ENCODE assay signal across 9 cellular contexts in the genomic region with DNA sequence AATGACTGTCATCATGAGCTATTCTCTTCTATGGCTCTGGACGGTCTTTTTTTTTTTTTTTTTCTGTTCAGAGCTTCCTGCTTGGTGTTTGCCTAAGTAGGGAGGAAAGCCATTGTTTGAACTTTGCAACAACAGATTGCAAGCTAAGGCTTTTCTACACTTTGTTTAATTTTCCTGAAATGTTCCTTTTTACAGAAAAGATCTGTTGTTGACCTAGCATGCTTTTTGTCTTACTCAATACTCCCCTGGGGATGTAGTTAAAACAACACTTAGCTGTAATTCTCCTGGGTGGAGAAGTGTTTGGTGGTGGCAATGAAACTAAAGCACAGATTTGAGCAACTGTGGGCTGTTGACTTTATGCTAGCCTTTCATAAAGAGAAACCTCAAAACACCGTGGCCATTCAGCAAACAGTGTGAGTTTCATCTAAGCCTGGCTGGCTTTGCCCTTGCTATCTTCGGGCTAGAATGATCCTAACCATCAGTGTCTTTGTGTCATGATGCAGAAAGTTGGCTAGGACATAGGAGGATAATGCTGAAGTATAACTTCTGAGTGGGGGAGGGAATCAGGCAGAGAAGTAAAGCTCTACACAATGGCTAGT.
DNase-seq lines count a peak whose midpoint lies in the region; ATAC-seq and TF ChIP-seq lines count a peak whose summit lies in the region.
"Had no signal": no experiment of that assay in that cellular context is flagged by ENCODE, and none has a peak within 500 bp of the region (broad histone marks: within the 10 kb centered on the region; RNA-seq: fewer than 3 reads in every experiment).

No MANE protein-coding gene starts in this region.

- intact Hi-C loops in left ventricle myocardium inferior (cut with micrococcal nuclease) = no loop called here

- no peak overlapping the region for H3K4me3 Mint-ChIP-seq in activated naive CD4-positive, alpha-beta T cell treated with anti-CD3 and anti-CD28 coated beads, Interleukin-2, amount 10 ng/mL, durations not matched to agents 7 days and 5 days
- peak overlapping the region; percentile 47 for H3K4me3 Mint-ChIP-seq in type B pancreatic cell

- in situ Hi-C loops in SK-MEL-5 (cut with HindIII; ENCODE audit: low pct_unique_long_range_greater_than_20kb, low sequenced_read_pairs) = no loop called here

- CTCF ChIA-PET in activated naive CD4-positive, alpha-beta T cell treated with anti-CD3 and anti-CD28 coated beads, Interleukin-2, amount 10 ng/mL, durations not matched to agents 7 days and 5 days (lab: Charles Lee) = interaction anchor here (0.9 to 1.6 kb wide), 6 partner anchors 8 to 54 kb away, joined by 3 to 5 read pairs (median 3); no protein-coding TSS in a partner anchor

- H3K27ac ChIP-seq in left ventricle myocardium inferior (replicated peaks) = peak overlapping the region; percentile 73
- H3K27ac ChIP-seq: cardiac muscle cell had no signal

- no peaks in the 10 kb centered on the region for H3K36me3 Mint-ChIP-seq in activated naive CD4-positive, alpha-beta T cell treated with anti-CD3 and anti-CD28 coated beads, Interleukin-2, amount 10 ng/mL, durations not matched to agents 7 days and 5 days
- H3K36me3 Mint-ChIP-seq in type B pancreatic cell = no peaks in the 10 kb centered on the region

- H3K27me3 Mint-ChIP-seq in activated naive CD4-positive, alpha-beta T cell treated with anti-CD3 and anti-CD28 coated beads, Interleukin-2, amount 10 ng/mL, durations not matched to agents 7 days and 5 days = no peaks in the 10 kb centered on the region
- no peaks in the 10 kb centered on the region for H3K27me3 Mint-ChIP-seq in type B pancreatic cell

- ATAC-seq in HG02943 (IDR thresholded peaks at IDR 0.05; ENCODE audit: low read depth, unreplicated experiment) = peak; percentile 82

- no peaks in the 10 kb centered on the region for H3K27me3 ChIP-seq in left ventricle myocardium inferior (ENCODE audit: low read depth)
- H3K27me3 ChIP-seq: cardiac muscle cell had no signal

- H3K4me3 ChIP-seq in left ventricle myocardium inferior = peak overlapping the region; percentile 12
- H3K4me3 ChIP-seq: cardiac muscle cell had no signal

- H3K4me1 ChIP-seq in left ventricle myocardium inferior = peaks cover 43% of the 10 kb centered on the region

- no peak for DNase-seq in activated naive CD4-positive, alpha-beta T cell treated with anti-CD3 and anti-CD28 coated beads, Interleukin-2, amount 10 ng/mL, durations not matched to agents 7 days and 5 days
- DNase-seq in activated naive CD4-positive, alpha-beta T cell treated with Interleukin-2 at 50 U/mL for 16 hours = no peak
- DNase-seq in SK-MEL-5 (ENCODE audit: low read depth, low spot score) (peak; percentile 31), left ventricle myocardium inferior (no peak), type B pancreatic cell (ENCODE audit: extremely low spot score, unreplicated experiment) (no peak), middle frontal gyrus (ENCODE audit: extremely low spot score, low spot score) (no peak), occipital lobe (lab: John Stamatoyannopoulos, UW) (no peak)

- H3K36me3 ChIP-seq in left ventricle myocardium inferior = no peaks in the 10 kb centered on the region
- H3K36me3 ChIP-seq: cardiac muscle cell had no signal

- peaks cover 72% of the 10 kb centered on the region for H3K4me1 Mint-ChIP-seq in activated naive CD4-positive, alpha-beta T cell treated with anti-CD3 and anti-CD28 coated beads, Interleukin-2, amount 10 ng/mL, durations not matched to agents 7 days and 5 days
- peaks cover 21% of the 10 kb centered on the region for H3K4me1 Mint-ChIP-seq in type B pancreatic cell (ENCODE audit: unreplicated experiment)

- no peak for TF ChIP-seq CTCF in left ventricle myocardium inferior (IDR thresholded peaks at IDR 0.05; ENCODE audit: borderline replicate concordance)
- no peak for TF ChIP-seq CTCF in type B pancreatic cell (conservative IDR thresholded peaks at IDR 0.05)

- peak overlapping the region; percentile 79 for H3K27ac Mint-ChIP-seq in activated naive CD4-positive, alpha-beta T cell treated with anti-CD3 and anti-CD28 coated beads, Interleukin-2, amount 10 ng/mL, durations not matched to agents 7 days and 5 days
- peak overlapping the region; percentile 83 for H3K27ac Mint-ChIP-seq in type B pancreatic cell

- no peaks in the 10 kb centered on the region for H3K9me3 Mint-ChIP-seq in activated naive CD4-positive, alpha-beta T cell treated with anti-CD3 and anti-CD28 coated beads, Interleukin-2, amount 10 ng/mL, durations not matched to agents 7 days and 5 days
- no peaks in the 10 kb centered on the region for H3K9me3 Mint-ChIP-seq in type B pancreatic cell

- H3K9me3 ChIP-seq in left ventricle myocardium inferior (replicated peaks) = no peaks in the 10 kb centered on the region
